ENCODE assay signal across 15 cellular contexts in the genomic region with DNA sequence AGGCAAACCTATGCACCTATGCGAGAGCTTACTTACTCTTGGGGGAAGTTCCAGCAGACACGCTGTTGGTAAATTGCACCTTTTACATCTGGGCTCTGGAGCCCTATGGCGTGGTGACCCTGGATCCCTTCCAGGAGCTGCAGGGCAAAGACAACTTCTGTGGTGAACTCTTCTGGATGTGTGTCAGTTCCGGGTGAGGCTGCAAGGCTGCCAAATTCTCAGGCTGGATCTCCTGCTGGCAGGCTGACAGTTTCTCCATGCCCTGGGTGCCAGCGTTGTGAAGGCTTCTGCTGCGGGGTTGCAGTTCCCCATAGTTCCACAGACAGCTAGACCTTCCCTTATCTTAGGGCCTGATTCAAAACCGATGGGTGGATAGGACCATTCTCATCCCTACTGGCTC. TPM values are rescaled to one million over a fixed set of nuclear protein-coding genes. Genes with fewer than 3 reads are reported as not detected.
A peak's percentile ranks its signal among the peaks of the same experiment; 100 is the strongest.
DNase-seq lines count a peak whose midpoint lies in the region; FAIRE-seq and TF ChIP-seq lines count a peak whose summit lies in the region.
"Had no signal": no experiment of that assay in that cellular context is flagged by ENCODE, and none has a peak within 500 bp of the region (broad histone marks: within the 10 kb centered on the region; RNA-seq: fewer than 3 reads in every experiment).

No MANE protein-coding gene starts in this region.

- H3K36me3 ChIP-seq in suprapubic skin (no peaks in the 10 kb centered on the region), kidney (ENCODE audit: control insufficient read depth in 1 of 2, insufficient read depth in 2 of 2, low read length in 2 of 2) (no peaks in the 10 kb centered on the region), hepatocyte (replicated peaks; ENCODE audit: insufficient read depth, low read depth) (no peaks in the 10 kb centered on the region)
- H3K36me3 ChIP-seq: esophagus squamous epithelium, neutrophil, sigmoid colon had no signal

- H3K79me2 ChIP-seq in hepatocyte, result no peaks in the 10 kb centered on the region

- TF ChIP-seq EP300 in suprapubic skin (IDR thresholded peaks at IDR 0.05), result no peak

- H3K4me1 ChIP-seq in suprapubic skin (peaks cover 5% of the 10 kb centered on the region), kidney (ENCODE audit: control insufficient read depth in 1 of 2, insufficient read depth in 1 of 2, low read depth in 1 of 2, low read length in 2 of 2) (no peaks in the 10 kb centered on the region), hepatocyte (ENCODE audit: insufficient read depth) (no peaks in the 10 kb centered on the region)
- H3K4me1 ChIP-seq: sigmoid colon had no signal

- H4K20me1 ChIP-seq in hepatocyte (ENCODE audit: insufficient read depth, poor library complexity, severe bottlenecking), result no peaks in the 10 kb centered on the region

- FAIRE-seq in kidney (lab: Jason Lieb, UNC), result no peak

- no peak for TF ChIP-seq CTCF in suprapubic skin (IDR thresholded peaks at IDR 0.05)
- no peak for TF ChIP-seq CTCF in kidney (IDR thresholded peaks at IDR 0.05; ENCODE audit: borderline replicate concordance, extremely low read depth, insufficient read depth)
- TF ChIP-seq CTCF in hepatocyte (IDR thresholded peaks at IDR 0.05; ENCODE audit: poor library complexity), result no peak

- TF ChIP-seq POLR2A in suprapubic skin (IDR thresholded peaks at IDR 0.05), result no peak

- no peak overlapping the region for H3K27ac ChIP-seq in suprapubic skin
- H3K27ac ChIP-seq in kidney (ENCODE audit: low read depth in 2 of 2, low read length in 2 of 2), result no peak overlapping the region
- H3K27ac ChIP-seq in hepatocyte, result no peak overlapping the region
- H3K27ac ChIP-seq: esophagus squamous epithelium, neutrophil, sigmoid colon had no signal

- no peak overlapping the region for H3K9ac ChIP-seq in kidney (ENCODE audit: low read length in 2 of 2)

- no peaks in the 10 kb centered on the region for H3K27me3 ChIP-seq in suprapubic skin
- no peaks in the 10 kb centered on the region for H3K27me3 ChIP-seq in hepatocyte
- H3K27me3 ChIP-seq: esophagus squamous epithelium, neutrophil, sigmoid colon had no signal

- no peak overlapping the region for H2AFZ ChIP-seq in hepatocyte

- H3K4me3 ChIP-seq in suprapubic skin (no peak overlapping the region), kidney (ENCODE audit: low read length in 2 of 2) (peak overlapping the region in 1 of 2 donors; percentile 30), hepatocyte (no peak overlapping the region)
- H3K4me3 ChIP-seq: esophagus squamous epithelium, sigmoid colon had no signal

- intact Hi-C loops in kidney (cut with DNase I), result no loop called here

- WGBS in suprapubic skin, result 57% methylated on average over 6 of the region's 7 CpGs
- WGBS in hepatocyte (ENCODE audit: low lambda C conversion rate, missing lambda C conversion rate), result 80% methylated on average over 7 of the region's 7 CpGs

- H3K9me3 ChIP-seq in suprapubic skin (no peaks in the 10 kb centered on the region), kidney (ENCODE audit: control insufficient read depth in 1 of 2, low read length in 2 of 2) (no peaks in the 10 kb centered on the region), hepatocyte (ENCODE audit: low read depth) (no peaks in the 10 kb centered on the region)
- H3K9me3 ChIP-seq: esophagus squamous epithelium, neutrophil, sigmoid colon had no signal

- no peaks in the 10 kb centered on the region for H3K9me2 ChIP-seq in hepatocyte (replicated peaks; ENCODE audit: insufficient read depth)

- no peak overlapping the region for H3K4me2 ChIP-seq in hepatocyte

- peak; percentile 65 for DNase-seq in HT1080 (ENCODE audit: low read depth)
- peak; percentile 74 for DNase-seq in RPMI7951 (ENCODE audit: low read depth)
- DNase-seq in globus pallidus (ENCODE audit: low spot score), result peak; percentile 0
- peak; percentile 55 to 65 for DNase-seq in suprapubic skin (ENCODE audit: low spot score in 2 of 2)
- no peak for DNase-seq in kidney
- DNase-seq in hepatocyte (ENCODE audit: low spot score), result no peak
- no peak for DNase-seq in NCI-H774 (lab: John Stamatoyannopoulos, UW)
- DNase-seq: activated CD4-positive, alpha-beta memory T cell treated with anti-CD3 and anti-CD28 coated beads for 36 hours; activated T-cell treated with anti-CD3 and anti-CD28 coated beads, Interleukin-2, amount 50 U/mL, for 4 hours; CD4-positive, CD25-positive, alpha-beta regulatory T cell; esophagus squamous epithelium; sigmoid colon; stimulated activated CD4-positive, alpha-beta T cell treated with anti-CD3 and anti-CD28 coated beads, Interleukin-4, amount 100 ng/mL, for 24 hours had no signal

RNA-seq across cellular contexts. Expression of a gene that starts 37.9 kb away (rescaled TPM):
- total RNA-seq in HT1080 (2014; rRNA removed; shearing (Covaris generic)), result 10.4 and 14.8 TPM in 2 replicates
- polyA plus RNA-seq in HT1080 (2015; cell fraction: cytosol; rRNA removed), result 18.7 and 22.1 TPM in 2 replicates
- polyA plus RNA-seq in HT1080 (2015; cell fraction: nucleus; rRNA removed), result 14.0 and 14.7 TPM in 2 replicates
- total RNA-seq in RPMI7951 (2014; rRNA removed; shearing (Covaris generic)), result 17.3 and 21.9 TPM in 2 replicates
- total RNA-seq in suprapubic skin (10 to 100 TPM; 15.1 to 21.7 (median 15.4) TPM), kidney (22.8 TPM), hepatocyte (53.8 and 57.4 TPM in 2 replicates)
- polyA plus RNA-seq in kidney (ENCODE audit: insufficient read depth, low read depth, low replicate concordance) (14.2 TPM), hepatocyte (30.0 and 32.2 TPM in 2 replicates)

RNA-seq across cellular contexts. Expression of a gene that starts 53.5 kb away (rescaled TPM):
- not detected in 2 replicates for total RNA-seq in HT1080 (2014; rRNA removed; shearing (Covaris generic))
- not detected in 2 replicates for polyA plus RNA-seq in HT1080 (2015; cell fraction: cytosol; rRNA removed)
- 0.12 TPM in 1 of 2 replicates, not detected in the other for polyA plus RNA-seq in HT1080 (2015; cell fraction: nucleus; rRNA removed)
- total RNA-seq in RPMI7951 (2014; rRNA removed; shearing (Covaris generic)), result 0.10 TPM in 1 of 2 replicates, not detected in the other
- total RNA-seq in suprapubic skin (under 1 TPM in 2 of 4 donors, not detected in 2; 0.34 to 0.36 TPM), kidney (0.19 TPM), hepatocyte (not detected in 2 replicates)
- polyA plus RNA-seq in kidney (ENCODE audit: insufficient read depth, low read depth, low replicate concordance) (2.5 TPM), hepatocyte (not detected in 2 replicates)
- total RNA-seq: activated CD4-positive, alpha-beta memory T cell treated with anti-CD3 and anti-CD28 coated beads for 36 hours; activated T-cell treated with anti-CD3 and anti-CD28 coated beads, Interleukin-2, amount 50 U/mL, for 4 hours; CD4-positive, CD25-positive, alpha-beta regulatory T cell; esophagus squamous epithelium; NCI-H460 had no signal
- polyA plus RNA-seq: CD4-positive, CD25-positive, alpha-beta regulatory T cell had no signal

Comparison
In these comparisons a context has a peak if more than half of its experiments do, and no peak if none do; other contexts are left out.
1. DNase-seq: peak in HT1080 (single experiment), RPMI7951 (single experiment), globus pallidus (single experiment) and suprapubic skin (2 of 2); none in kidney (single experiment), hepatocyte (single experiment) and NCI-H774 (single experiment).